In the genomic region with DNA sequence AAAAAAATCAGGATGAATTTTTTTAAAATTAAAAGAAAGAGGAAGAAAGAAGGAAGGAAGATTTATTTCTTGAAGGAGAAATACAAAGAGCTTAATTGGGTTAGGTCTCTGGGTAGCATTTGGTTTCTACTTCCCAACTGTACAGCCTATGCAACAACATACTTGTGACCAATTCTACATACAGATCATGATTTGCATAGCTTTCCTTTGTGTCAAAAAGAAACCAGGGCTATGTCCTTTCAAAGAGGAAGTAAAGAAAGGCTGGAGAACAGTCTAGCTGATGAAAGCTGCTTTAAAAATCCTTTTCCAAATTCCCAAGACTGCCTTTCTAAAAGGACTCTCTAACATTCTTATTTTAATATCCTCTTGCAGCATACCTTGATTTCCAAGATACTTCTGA, we compare ENCODE assay signal across 1 cellular context.
TF ChIP-seq lines count a peak whose summit lies in the region.

No MANE protein-coding gene starts in this region.

TF ChIP-seq in HCT116, 20 proteins besides CTCF, POLR2A, EP300 and RAD21:
- TF ChIP-seq EZH2phosphoT487 (IDR thresholded peaks at IDR 0.05; ENCODE audit: borderline replicate concordance): no peak
- TF ChIP-seq, protein P1, sequence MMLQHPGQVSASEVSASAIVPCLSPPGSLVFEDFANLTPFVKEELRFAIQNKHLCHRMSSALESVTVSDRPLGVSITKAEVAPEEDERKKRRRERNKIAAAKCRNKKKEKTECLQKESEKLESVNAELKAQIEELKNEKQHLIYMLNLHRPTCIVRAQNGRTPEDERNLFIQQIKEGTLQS (IDR thresholded peaks at IDR 0.05): no peak
- TF ChIP-seq, protein P2, sequence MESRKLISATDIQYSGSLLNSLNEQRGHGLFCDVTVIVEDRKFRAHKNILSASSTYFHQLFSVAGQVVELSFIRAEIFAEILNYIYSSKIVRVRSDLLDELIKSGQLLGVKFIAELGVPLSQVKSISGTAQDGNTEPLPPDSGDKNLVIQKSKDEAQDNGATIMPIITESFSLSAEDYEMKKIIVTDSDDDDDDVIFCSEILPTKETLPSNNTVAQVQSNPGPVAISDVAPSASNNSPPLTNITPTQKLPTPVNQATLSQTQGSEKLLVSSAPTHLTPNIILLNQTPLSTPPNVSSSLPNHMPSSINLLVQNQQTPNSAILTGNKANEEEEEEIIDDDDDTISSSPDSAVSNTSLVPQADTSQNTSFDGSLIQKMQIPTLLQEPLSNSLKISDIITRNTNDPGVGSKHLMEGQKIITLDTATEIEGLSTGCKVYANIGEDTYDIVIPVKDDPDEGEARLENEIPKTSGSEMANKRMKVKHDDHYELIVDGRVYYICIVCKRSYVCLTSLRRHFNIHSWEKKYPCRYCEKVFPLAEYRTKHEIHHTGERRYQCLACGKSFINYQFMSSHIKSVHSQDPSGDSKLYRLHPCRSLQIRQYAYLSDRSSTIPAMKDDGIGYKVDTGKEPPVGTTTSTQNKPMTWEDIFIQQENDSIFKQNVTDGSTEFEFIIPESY (IDR thresholded peaks at IDR 0.05; ENCODE audit: extremely low read depth, insufficient replicate concordance, low read length): no peak
